In the genomic region with DNA sequence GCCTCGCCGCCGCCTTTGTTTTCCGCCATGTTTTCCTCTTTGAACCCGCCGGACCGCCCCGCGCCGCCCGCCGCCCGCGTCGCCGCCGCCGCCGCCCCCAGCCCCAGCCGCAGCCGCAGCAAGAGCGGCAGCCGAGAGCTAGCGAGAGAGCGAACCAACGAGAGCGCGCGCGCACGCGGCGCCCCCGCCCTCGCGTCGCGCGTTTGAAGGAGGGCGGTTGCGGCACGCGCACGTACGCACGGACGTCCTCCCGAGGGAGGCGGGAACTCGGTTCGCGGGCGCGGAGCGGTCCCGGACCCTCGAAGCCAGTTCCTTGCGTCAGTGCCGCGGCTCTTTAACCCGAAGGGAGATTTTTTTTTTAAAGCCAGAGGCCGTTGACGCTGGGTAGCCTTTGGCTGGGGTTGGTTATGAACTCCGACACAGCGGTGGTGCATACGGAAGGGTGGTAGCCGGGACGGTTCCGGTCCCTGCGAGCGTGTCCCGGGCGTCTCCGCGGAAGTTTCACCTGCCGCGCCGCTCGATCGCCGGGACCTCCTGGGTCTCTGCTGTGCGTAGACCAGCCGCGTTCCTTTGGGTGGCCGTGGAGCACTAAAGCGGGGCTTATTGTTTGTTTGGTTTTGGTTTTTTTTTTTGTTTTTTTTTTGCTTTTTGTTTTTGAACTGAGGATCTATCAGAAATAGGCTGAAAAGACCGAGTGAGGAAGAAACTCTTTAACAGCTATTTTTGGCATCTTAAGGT, we compare ENCODE assay signal across 1 cellular context.
TF ChIP-seq lines count a peak whose summit lies in the region.

TRIM33 (minus strand) TSS at position 156 of the 738 bp plus-strand sequence; CDS start at position 29, 127 bp downstream.

TF ChIP-seq in HepG2, 621 proteins besides CTCF, POLR2A, EP300 and RAD21 (continued from another document and continues in another):
- 0 out of 2 replicates have a peak, but pooled peaks have one; percentile 24 for TF ChIP-seq BRF2 (CRISPR knock-in tag; IDR thresholded peaks at IDR 0.05)
- peak; percentile 68; the same call in 1 of the 2 replicates for TF ChIP-seq ZMAT3 (CRISPR knock-in tag; conservative IDR thresholded peaks at IDR 0.05)
- TF ChIP-seq, protein P1, sequence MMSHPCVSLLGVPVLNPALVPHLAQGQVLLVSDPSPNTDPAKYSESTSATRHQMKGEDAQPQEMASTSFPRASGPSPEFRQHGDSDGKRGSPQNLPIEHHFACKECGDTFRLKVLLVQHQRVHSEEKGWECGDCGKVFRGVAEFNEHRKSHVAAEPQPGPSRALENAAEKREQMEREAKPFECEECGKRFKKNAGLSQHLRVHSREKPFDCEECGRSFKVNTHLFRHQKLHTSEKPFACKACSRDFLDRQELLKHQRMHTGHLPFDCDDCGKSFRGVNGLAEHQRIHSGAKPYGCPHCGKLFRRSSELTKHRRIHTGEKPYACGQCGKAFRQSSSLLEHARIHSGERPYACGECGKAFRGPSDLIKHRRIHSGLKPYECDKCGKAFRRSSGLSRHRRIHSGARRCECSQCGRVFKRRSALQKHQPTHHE (CRISPR knock-in tag; IDR thresholded peaks at IDR 0.05; ENCODE audit: borderline replicate concordance): no peak
- TF ChIP-seq, protein P2, sequence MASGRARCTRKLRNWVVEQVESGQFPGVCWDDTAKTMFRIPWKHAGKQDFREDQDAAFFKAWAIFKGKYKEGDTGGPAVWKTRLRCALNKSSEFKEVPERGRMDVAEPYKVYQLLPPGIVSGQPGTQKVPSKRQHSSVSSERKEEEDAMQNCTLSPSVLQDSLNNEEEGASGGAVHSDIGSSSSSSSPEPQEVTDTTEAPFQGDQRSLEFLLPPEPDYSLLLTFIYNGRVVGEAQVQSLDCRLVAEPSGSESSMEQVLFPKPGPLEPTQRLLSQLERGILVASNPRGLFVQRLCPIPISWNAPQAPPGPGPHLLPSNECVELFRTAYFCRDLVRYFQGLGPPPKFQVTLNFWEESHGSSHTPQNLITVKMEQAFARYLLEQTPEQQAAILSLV (CRISPR knock-in tag; IDR thresholded peaks at IDR 0.05; ENCODE audit: borderline replicate concordance): peak; percentile 26; the same call in 1 of the 2 replicates
- 0 out of 2 replicates have a peak, but pooled peaks have one; percentile 40 for TF ChIP-seq REPIN1 (CRISPR knock-in tag; IDR thresholded peaks at IDR 0.05; ENCODE audit: borderline replicate concordance, low read depth)
- TF ChIP-seq ZBTB20 (CRISPR knock-in tag; IDR thresholded peaks at IDR 0.05; ENCODE audit: borderline replicate concordance, low read depth): 0 out of 2 replicates have a peak, but pooled peaks have one; percentile 32
- TF ChIP-seq JDP2 (CRISPR knock-in tag; IDR thresholded peaks at IDR 0.05; ENCODE audit: borderline replicate concordance): no peak
- no peak for TF ChIP-seq MATR3 (CRISPR knock-in tag; IDR thresholded peaks at IDR 0.05)
- peak; percentile 60; the same call in 1 of the 2 replicates for TF ChIP-seq RERE (CRISPR knock-in tag; IDR thresholded peaks at IDR 0.05; ENCODE audit: low read depth)
- TF ChIP-seq NFYC (CRISPR knock-in tag; IDR thresholded peaks at IDR 0.05): no peak
- no peak for TF ChIP-seq ETS1 (CRISPR knock-in tag; IDR thresholded peaks at IDR 0.05)
- TF ChIP-seq, protein P3, sequence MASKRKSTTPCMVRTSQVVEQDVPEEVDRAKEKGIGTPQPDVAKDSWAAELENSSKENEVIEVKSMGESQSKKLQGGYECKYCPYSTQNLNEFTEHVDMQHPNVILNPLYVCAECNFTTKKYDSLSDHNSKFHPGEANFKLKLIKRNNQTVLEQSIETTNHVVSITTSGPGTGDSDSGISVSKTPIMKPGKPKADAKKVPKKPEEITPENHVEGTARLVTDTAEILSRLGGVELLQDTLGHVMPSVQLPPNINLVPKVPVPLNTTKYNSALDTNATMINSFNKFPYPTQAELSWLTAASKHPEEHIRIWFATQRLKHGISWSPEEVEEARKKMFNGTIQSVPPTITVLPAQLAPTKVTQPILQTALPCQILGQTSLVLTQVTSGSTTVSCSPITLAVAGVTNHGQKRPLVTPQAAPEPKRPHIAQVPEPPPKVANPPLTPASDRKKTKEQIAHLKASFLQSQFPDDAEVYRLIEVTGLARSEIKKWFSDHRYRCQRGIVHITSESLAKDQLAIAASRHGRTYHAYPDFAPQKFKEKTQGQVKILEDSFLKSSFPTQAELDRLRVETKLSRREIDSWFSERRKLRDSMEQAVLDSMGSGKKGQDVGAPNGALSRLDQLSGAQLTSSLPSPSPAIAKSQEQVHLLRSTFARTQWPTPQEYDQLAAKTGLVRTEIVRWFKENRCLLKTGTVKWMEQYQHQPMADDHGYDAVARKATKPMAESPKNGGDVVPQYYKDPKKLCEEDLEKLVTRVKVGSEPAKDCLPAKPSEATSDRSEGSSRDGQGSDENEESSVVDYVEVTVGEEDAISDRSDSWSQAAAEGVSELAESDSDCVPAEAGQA (IDR thresholded peaks at IDR 0.05; ENCODE audit: low read depth): peak; percentile 35; the same call in 1 of the 2 replicates
- TF ChIP-seq, protein P3 (CRISPR knock-in tag; IDR thresholded peaks at IDR 0.05; ENCODE audit: borderline replicate concordance): no peak
- no peak for TF ChIP-seq CHCHD3 (CRISPR knock-in tag; IDR thresholded peaks at IDR 0.05)
- TF ChIP-seq ZNF720 (CRISPR knock-in tag; IDR thresholded peaks at IDR 0.05): no peak
- TF ChIP-seq RFX3 (CRISPR knock-in tag; IDR thresholded peaks at IDR 0.05): no peak
- peak; percentile 90; the same call in 1 of the 2 replicates for TF ChIP-seq SP140L (CRISPR knock-in tag; IDR thresholded peaks at IDR 0.05; ENCODE audit: borderline replicate concordance)
- TF ChIP-seq ZNF841 (CRISPR knock-in tag; IDR thresholded peaks at IDR 0.05; ENCODE audit: borderline replicate concordance): no peak
- TF ChIP-seq HMG20B (CRISPR knock-in tag; conservative IDR thresholded peaks at IDR 0.05): no peak
- no peak for TF ChIP-seq ZEB1 (IDR thresholded peaks at IDR 0.05; ENCODE audit: insufficient replicate concordance, low read depth)
- TF ChIP-seq ZNF878 (CRISPR knock-in tag; IDR thresholded peaks at IDR 0.05): peak; percentile 64; the same call in 1 of the 2 replicates
- TF ChIP-seq ZNF510 (CRISPR knock-in tag; IDR thresholded peaks at IDR 0.05; ENCODE audit: low read depth): peak; percentile 58; the same call in 1 of the 2 replicates
- TF ChIP-seq, protein P4, sequence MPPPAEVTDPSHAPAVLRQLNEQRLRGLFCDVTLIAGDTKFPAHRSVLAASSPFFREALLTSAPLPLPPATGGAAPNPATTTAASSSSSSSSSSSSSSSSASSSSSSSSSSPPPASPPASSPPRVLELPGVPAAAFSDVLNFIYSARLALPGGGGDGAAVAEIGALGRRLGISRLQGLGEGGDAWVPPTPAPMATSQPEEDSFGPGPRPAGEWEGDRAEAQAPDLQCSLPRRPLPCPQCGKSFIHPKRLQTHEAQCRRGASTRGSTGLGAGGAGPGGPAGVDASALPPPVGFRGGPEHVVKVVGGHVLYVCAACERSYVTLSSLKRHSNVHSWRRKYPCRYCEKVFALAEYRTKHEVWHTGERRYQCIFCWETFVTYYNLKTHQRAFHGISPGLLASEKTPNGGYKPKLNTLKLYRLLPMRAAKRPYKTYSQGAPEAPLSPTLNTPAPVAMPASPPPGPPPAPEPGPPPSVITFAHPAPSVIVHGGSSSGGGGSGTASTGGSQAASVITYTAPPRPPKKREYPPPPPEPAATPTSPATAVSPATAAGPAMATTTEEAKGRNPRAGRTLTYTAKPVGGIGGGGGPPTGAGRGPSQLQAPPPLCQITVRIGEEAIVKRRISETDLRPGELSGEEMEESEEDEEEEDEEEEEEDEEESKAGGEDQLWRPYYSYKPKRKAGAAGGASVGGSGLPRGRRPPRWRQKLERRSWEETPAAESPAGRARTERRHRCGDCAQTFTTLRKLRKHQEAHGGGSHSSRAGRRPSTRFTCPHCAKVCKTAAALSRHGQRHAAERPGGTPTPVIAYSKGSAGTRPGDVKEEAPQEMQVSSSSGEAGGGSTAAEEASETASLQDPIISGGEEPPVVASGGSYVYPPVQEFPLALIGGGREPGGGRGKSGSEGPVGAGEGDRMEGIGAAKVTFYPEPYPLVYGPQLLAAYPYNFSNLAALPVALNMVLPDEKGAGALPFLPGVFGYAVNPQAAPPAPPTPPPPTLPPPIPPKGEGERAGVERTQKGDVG (CRISPR knock-in tag; IDR thresholded peaks at IDR 0.05; ENCODE audit: borderline replicate concordance): peak; percentile 43; the same call in 1 of the 2 replicates
- 0 out of 2 replicates have a peak, but pooled peaks have one; percentile 30 for TF ChIP-seq XBP1 (CRISPR knock-in tag; IDR thresholded peaks at IDR 0.05)
- TF ChIP-seq TCF7 (IDR thresholded peaks at IDR 0.05; ENCODE audit: low read depth): no peak; the same call in 1 of the 2 replicates
- TF ChIP-seq ARID2 (CRISPR knock-in tag; IDR thresholded peaks at IDR 0.05; ENCODE audit: borderline replicate concordance): no peak
- no peak for TF ChIP-seq ZFP82 (CRISPR knock-in tag; IDR thresholded peaks at IDR 0.05; ENCODE audit: borderline replicate concordance)
